In the genomic region with DNA sequence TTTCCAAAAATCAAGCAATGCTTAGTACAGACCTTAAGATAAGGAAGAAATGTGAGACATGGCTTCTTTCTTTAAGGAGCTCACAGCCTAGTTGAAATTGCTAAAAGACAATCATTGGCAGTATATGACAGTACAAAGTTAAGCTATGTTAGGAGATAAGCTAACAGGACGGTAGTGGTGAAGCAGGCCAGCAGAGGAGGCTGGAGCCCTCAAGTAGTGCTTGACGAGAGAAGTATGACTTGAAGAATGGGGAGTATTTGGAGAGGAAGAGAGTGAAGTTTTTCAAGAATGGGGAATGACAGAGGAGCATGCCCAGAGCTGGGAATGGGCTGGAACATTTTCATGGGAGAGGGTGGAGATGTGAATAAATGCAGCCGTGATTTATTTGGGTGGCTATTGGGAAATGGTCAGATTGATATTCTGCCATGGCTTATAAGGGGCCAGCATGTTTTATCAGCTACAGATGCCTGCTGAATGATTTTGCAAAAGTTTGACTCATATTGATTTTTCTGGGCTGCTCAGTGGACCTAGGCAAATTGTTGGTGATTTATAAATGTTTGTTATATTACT, we compare ENCODE assay signal across 1 cellular context.
TF ChIP-seq lines count a peak whose summit lies in the region.

No MANE protein-coding gene starts in this region.

TF ChIP-seq in GM12878, 131 proteins besides CTCF, POLR2A, EP300 and RAD21 (continued from another document):
- TF ChIP-seq HSF1 (IDR thresholded peaks at IDR 0.05; ENCODE audit: low read depth, low read length), result no peak
- TF ChIP-seq SPI1 (IDR thresholded peaks at IDR 0.05; ENCODE audit: borderline replicate concordance, insufficient read depth, low read depth, low read length), result no peak
- TF ChIP-seq, protein P1, sequence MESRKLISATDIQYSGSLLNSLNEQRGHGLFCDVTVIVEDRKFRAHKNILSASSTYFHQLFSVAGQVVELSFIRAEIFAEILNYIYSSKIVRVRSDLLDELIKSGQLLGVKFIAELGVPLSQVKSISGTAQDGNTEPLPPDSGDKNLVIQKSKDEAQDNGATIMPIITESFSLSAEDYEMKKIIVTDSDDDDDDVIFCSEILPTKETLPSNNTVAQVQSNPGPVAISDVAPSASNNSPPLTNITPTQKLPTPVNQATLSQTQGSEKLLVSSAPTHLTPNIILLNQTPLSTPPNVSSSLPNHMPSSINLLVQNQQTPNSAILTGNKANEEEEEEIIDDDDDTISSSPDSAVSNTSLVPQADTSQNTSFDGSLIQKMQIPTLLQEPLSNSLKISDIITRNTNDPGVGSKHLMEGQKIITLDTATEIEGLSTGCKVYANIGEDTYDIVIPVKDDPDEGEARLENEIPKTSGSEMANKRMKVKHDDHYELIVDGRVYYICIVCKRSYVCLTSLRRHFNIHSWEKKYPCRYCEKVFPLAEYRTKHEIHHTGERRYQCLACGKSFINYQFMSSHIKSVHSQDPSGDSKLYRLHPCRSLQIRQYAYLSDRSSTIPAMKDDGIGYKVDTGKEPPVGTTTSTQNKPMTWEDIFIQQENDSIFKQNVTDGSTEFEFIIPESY (IDR thresholded peaks at IDR 0.05), result no peak
- no peak for TF ChIP-seq JUND (IDR thresholded peaks at IDR 0.05; ENCODE audit: low read depth, low read length)
- TF ChIP-seq DPF2 (IDR thresholded peaks at IDR 0.05), result no peak
- no peak for TF ChIP-seq ZNF622 (IDR thresholded peaks at IDR 0.05)
- TF ChIP-seq MEF2A (IDR thresholded peaks at IDR 0.05; ENCODE audit: insufficient read depth, low read depth, low read length), result no peak
- TF ChIP-seq CBX5 (IDR thresholded peaks at IDR 0.05; ENCODE audit: low read depth), result no peak
- no peak for TF ChIP-seq ZNF24 (IDR thresholded peaks at IDR 0.05)
